Comparison of ENCODE assay signal across 19 cellular contexts in the genomic region with DNA sequence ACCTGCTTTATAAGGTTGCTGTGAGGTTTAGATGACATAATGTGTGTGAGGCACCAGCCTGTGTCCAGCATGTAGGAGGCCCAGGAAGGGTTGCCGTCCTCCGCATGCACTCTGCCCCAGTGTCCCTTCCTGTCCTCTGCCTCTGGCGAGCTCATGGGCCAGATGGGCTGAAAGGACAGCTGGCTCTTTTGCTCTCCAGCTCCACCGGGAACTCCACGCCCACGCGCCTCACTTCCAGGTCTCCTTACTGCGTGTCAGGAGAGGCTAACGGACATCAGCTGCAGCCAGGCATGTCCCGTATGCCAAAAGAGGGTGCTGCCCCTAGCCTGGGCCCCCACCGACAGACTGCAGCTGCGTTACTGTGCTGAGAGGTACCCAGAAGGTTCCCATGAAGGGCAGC.
"Had no signal": no experiment of that assay in that cellular context is flagged by ENCODE, and none has a peak within 500 bp of the region (broad histone marks: within the 10 kb centered on the region; RNA-seq: fewer than 3 reads in every experiment).

No MANE protein-coding gene starts in this region.

- H2AFZ ChIP-seq: parathyroid adenoma had no signal

- H3K27me3 ChIP-seq: spleen, tibial nerve, vagina had no signal

- H3K9ac ChIP-seq: parathyroid adenoma had no signal

- H3K27me3 Mint-ChIP-seq: activated naive CD4-positive, alpha-beta T cell treated with anti-CD3 and anti-CD28 coated beads, Interleukin-2, amount 50 U/mL, for 24 hours; brain; stimulated activated naive B cell treated with anti-CD40 and anti-IgM and Interleukin-4, amounts not matched to agents 10 μg/mL and 1 μg/mL and 100 μg/mL, for 72 hours had no signal

- H3K79me2 ChIP-seq: parathyroid adenoma had no signal

- H3K27ac Mint-ChIP-seq: activated naive CD4-positive, alpha-beta T cell treated with anti-CD3 and anti-CD28 coated beads, Interleukin-2, amount 50 U/mL, for 24 hours; activated T-helper 2 cell treated with anti-CD3 and anti-CD28 coated beads, Interferon-gamma antibody, Interleukin-2, Interleukin-4, amounts not matched to agents 10 μg/mL and 5 μg/mL and 100 μg/mL, durations not matched to agents 14 hours and 24 hours and 36 hours; immature natural killer cell; stimulated activated naive B cell treated with anti-CD40 and anti-IgM and Interleukin-4, amounts not matched to agents 10 μg/mL and 1 μg/mL and 100 μg/mL, for 72 hours had no signal

- H3K4me3 ChIP-seq: gastroesophageal sphincter, spleen, tibial nerve, vagina had no signal

- H3K4me1 ChIP-seq: gastroesophageal sphincter, parathyroid adenoma, spleen, tibial nerve, vagina had no signal

- H3K4me3 Mint-ChIP-seq: activated naive CD4-positive, alpha-beta T cell treated with anti-CD3 and anti-CD28 coated beads, Interleukin-2, amount 50 U/mL, for 24 hours; brain; immature natural killer cell; stimulated activated naive B cell treated with anti-CD40 and anti-IgM and Interleukin-4, amounts not matched to agents 10 μg/mL and 1 μg/mL and 100 μg/mL, for 72 hours had no signal

- ATAC-seq: gastroesophageal sphincter; left colon; stimulated activated naive B cell treated with anti-CD40 and anti-IgM and Interleukin-4, amounts not matched to agents 10 μg/mL and 1 μg/mL and 100 μg/mL, for 72 hours had no signal

- H3K4me1 Mint-ChIP-seq: activated naive CD4-positive, alpha-beta T cell treated with anti-CD3 and anti-CD28 coated beads, Interleukin-2, amount 50 U/mL, for 24 hours; immature natural killer cell; stimulated activated naive B cell treated with anti-CD40 and anti-IgM and Interleukin-4, amounts not matched to agents 10 μg/mL and 1 μg/mL and 100 μg/mL, for 72 hours had no signal

- H3K9me3 Mint-ChIP-seq: activated naive CD4-positive, alpha-beta T cell treated with anti-CD3 and anti-CD28 coated beads, Interleukin-2, amount 50 U/mL, for 24 hours; activated T-helper 2 cell treated with anti-CD3 and anti-CD28 coated beads, Interferon-gamma antibody, Interleukin-2, Interleukin-4, amounts not matched to agents 10 μg/mL and 5 μg/mL and 100 μg/mL, durations not matched to agents 14 hours and 24 hours and 36 hours; immature natural killer cell; stimulated activated naive B cell treated with anti-CD40 and anti-IgM and Interleukin-4, amounts not matched to agents 10 μg/mL and 1 μg/mL and 100 μg/mL, for 72 hours had no signal

- DNase-seq: activated CD4-positive, alpha-beta T cell treated with anti-CD3 and anti-CD28 coated beads for 48 hours; activated CD8-positive, alpha-beta memory T cell treated with anti-CD3 and anti-CD28 coated beads for 24 hours; cerebellar nuclear complex; dermis blood vessel endothelial cell; hippocampal formation; immature natural killer cell; left colon; mesenchymal stem cell; spleen; stimulated activated CD4-positive, alpha-beta T cell treated with anti-CD3 and anti-CD28 coated beads, Interleukin-1b, Interleukin-23, amount 100 ng/mL, for 48 hours; stimulated activated naive B cell treated with anti-CD40 and anti-IgM and Interleukin-4, amounts not matched to agents 10 μg/mL and 1 μg/mL and 100 μg/mL, for 72 hours; T-helper 1 cell had no signal

- H3K9me3 ChIP-seq: gastroesophageal sphincter, spleen, tibial nerve, vagina had no signal

- H3K27ac ChIP-seq: gastroesophageal sphincter, parathyroid adenoma, spleen, tibial nerve, vagina had no signal
